In genomic region chr6:112178846-112179245, GRCh38 we compare ENCODE assay signal across 16 cellular contexts.
DNase-seq lines count a peak whose midpoint lies in the region; TF ChIP-seq lines count a peak whose summit lies in the region.
"Had no signal": no experiment of that assay in that cellular context is flagged by ENCODE, and none has a peak within 500 bp of the region (broad histone marks: within the 10 kb centered on the region; RNA-seq: fewer than 3 reads in every experiment).

No MANE protein-coding gene starts in this region.

- H3K9me3 ChIP-seq in SJCRH30 (replicated peaks) (no peaks in the 10 kb centered on the region), esophagus muscularis mucosa (no peaks in the 10 kb centered on the region), stomach smooth muscle (ENCODE audit: control insufficient read depth in 2 of 2, low read length in 2 of 2) (no peaks in the 10 kb centered on the region), BE2C (no peaks in the 10 kb centered on the region)
- H3K9me3 ChIP-seq: HAP-1 had no signal

- H3K27ac ChIP-seq in SJCRH30 (peak overlapping the region; percentile 95), esophagus muscularis mucosa (replicated peaks in 1 of 4) (peak overlapping the region; percentile 22 to 71 (median 58)), stomach smooth muscle (ENCODE audit: low read length) (peak overlapping the region; percentile 26)

- TF ChIP-seq POLR2A in esophagus muscularis mucosa (IDR thresholded peaks at IDR 0.05; ENCODE audit: low read depth) = no peak

- H3K9ac ChIP-seq in stomach smooth muscle (ENCODE audit: low read length in 2 of 2) = no peak overlapping the region

- intact Hi-C loops in esophagus muscularis mucosa (cut with DNase I) = no loop called here

- peak overlapping the region in 2 of 3 experiments; percentile 27 to 67 for H3K27ac Mint-ChIP-seq in nephron
- H3K27ac Mint-ChIP-seq: CD4-positive, alpha-beta T cell had no signal

- H3K4me3 ChIP-seq in SJCRH30 = peak overlapping the region; percentile 1; the same call in 1 of the 2 replicates
- H3K4me3 ChIP-seq in esophagus muscularis mucosa = no peak overlapping the region
- H3K4me3 ChIP-seq in stomach smooth muscle (ENCODE audit: low read length in 2 of 2) = no peak overlapping the region
- H3K4me3 ChIP-seq in BE2C (ENCODE audit: low read depth, low read length) = no peak overlapping the region
- H3K4me3 ChIP-seq: HAP-1 had no signal

- H3K27me3 ChIP-seq in SJCRH30 = no peaks in the 10 kb centered on the region
- no peaks in the 10 kb centered on the region for H3K27me3 ChIP-seq in esophagus muscularis mucosa
- H3K27me3 ChIP-seq in stomach smooth muscle (ENCODE audit: control insufficient read depth in 1 of 2, insufficient read depth in 2 of 2, low read length in 2 of 2) = no peaks in the 10 kb centered on the region
- H3K27me3 ChIP-seq in BE2C = no peaks in the 10 kb centered on the region

- TF ChIP-seq CTCF in esophagus muscularis mucosa (IDR thresholded peaks at IDR 0.05) (no peak), nephron (IDR thresholded peaks at IDR 0.05; ENCODE audit: unreplicated experiment in 3 of 3) (no peak), BE2C (IDR thresholded peaks at IDR 0.05; ENCODE audit: low read depth, low read length) (no peak)

- H3K4me3 Mint-ChIP-seq in nephron = no peak overlapping the region
- H3K4me3 Mint-ChIP-seq: CD4-positive, alpha-beta T cell had no signal

- H3K27me3 Mint-ChIP-seq in nephron (ENCODE audit: low read depth) = no peaks in the 10 kb centered on the region

- H3K9me3 Mint-ChIP-seq in nephron = no peaks in the 10 kb centered on the region
- H3K9me3 Mint-ChIP-seq: CD4-positive, alpha-beta T cell had no signal

- peaks cover 31% of the 10 kb centered on the region for H3K36me3 Mint-ChIP-seq in nephron (ENCODE audit: low read depth)

- H3K4me1 ChIP-seq in SJCRH30 = peaks cover 62% of the 10 kb centered on the region
- peaks cover 3 to 52% (median 48%) of the 10 kb centered on the region in 4 donors for H3K4me1 ChIP-seq in esophagus muscularis mucosa
- peaks cover 3% of the 10 kb centered on the region for H3K4me1 ChIP-seq in stomach smooth muscle (ENCODE audit: control insufficient read depth, insufficient read depth, low read length)
- H3K4me1 ChIP-seq in BE2C = 0 out of 2 replicates have a peak, but pooled peaks cover 3% of the 10 kb centered on the region
- H3K4me1 ChIP-seq: HAP-1 had no signal

- H3K36me3 ChIP-seq in SJCRH30 = no peaks in the 10 kb centered on the region
- peaks cover 33 to 75% (median 51%) of the 10 kb centered on the region in 4 donors for H3K36me3 ChIP-seq in esophagus muscularis mucosa
- H3K36me3 ChIP-seq in stomach smooth muscle (ENCODE audit: control insufficient read depth in 2 of 2, insufficient read depth in 2 of 2, low read length in 2 of 2) = peaks cover 52 to 55% of the 10 kb centered on the region in 2 donors
- H3K36me3 ChIP-seq in BE2C = no peaks in the 10 kb centered on the region
- H3K36me3 ChIP-seq: HAP-1 had no signal

- peaks cover 32% of the 10 kb centered on the region for H3K4me1 Mint-ChIP-seq in nephron

- 45% methylated on average over 2 of the region's 2 CpGs for WGBS in esophagus muscularis mucosa

- no peak for TF ChIP-seq EP300 in esophagus muscularis mucosa (IDR thresholded peaks at IDR 0.05)

- DNase-seq in SJCRH30 (peak; percentile 88 to 96), esophagus muscularis mucosa (ENCODE audit: extremely low spot score) (no peak), putamen (ENCODE audit: low spot score) (no peak), BE2C (no peak), NCI-H748 treated with DMSO at 0.1 percent for 48 hours (lab: John Stamatoyannopoulos, UW) (no peak)
- DNase-seq in activated CD8-positive, alpha-beta memory T cell treated with anti-CD3 and anti-CD28 coated beads for 24 hours = no peak
- DNase-seq: ACHN; C1 segment of cervical spinal cord; Calu3; CD4-positive, alpha-beta T cell; DMS79 treated with DMSO at 0.1 percent for 48 hours; EL; GOT3 had no signal

Comparison
In these comparisons a context has a peak if more than half of its experiments do, and no peak if none do; other contexts are left out.
1. DNase-seq: peak in SJCRH30 (2 of 2); none in esophagus muscularis mucosa (single experiment), putamen (single experiment), activated CD8-positive, alpha-beta memory T cell treated with anti-CD3 and anti-CD28 coated beads for 24 hours (single experiment), BE2C (single experiment) and NCI-H748 treated with DMSO at 0.1 percent for 48 hours (single experiment).
2. H3K27ac ChIP-seq: peak in every context shown above with its lines; median percentile 95 in SJCRH30; 58 in esophagus muscularis mucosa; 26 in stomach smooth muscle.